Comparison of ENCODE assay signal across 9 cellular contexts in the genomic region with DNA sequence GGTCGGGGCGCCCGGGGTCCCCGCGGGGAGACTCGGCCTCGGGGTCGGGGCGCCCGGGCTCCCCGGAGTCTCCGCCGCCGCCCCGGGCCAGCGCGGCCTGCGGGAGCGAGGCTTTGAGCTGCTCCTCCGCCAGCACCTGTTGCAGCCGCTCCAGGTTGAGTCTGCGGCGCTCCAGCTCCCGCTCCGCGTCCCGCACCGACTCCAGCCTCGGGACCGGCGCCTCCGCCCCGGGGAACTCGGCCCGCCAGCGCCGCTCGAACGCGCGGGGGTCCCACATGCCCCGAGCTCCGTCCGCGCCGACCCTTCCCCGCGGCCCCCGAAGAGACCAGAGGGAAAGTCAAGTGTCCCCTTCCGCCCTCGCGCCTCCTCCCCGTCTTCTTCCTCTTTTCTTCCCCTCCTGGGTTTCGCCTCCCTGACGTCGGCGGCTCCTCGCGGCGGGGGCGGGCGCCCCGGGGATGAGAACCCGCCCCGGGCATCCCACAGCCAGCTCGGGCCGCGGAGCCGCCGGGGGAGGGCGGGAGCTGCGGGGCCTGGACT. TPM values are rescaled to one million over a fixed set of nuclear protein-coding genes. Genes with fewer than 3 reads are reported as not detected.
DNase-seq lines count a peak whose midpoint lies in the region; ATAC-seq, FAIRE-seq and TF ChIP-seq lines count a peak whose summit lies in the region.
"Had no signal": no experiment of that assay in that cellular context is flagged by ENCODE, and none has a peak within 500 bp of the region (broad histone marks: within the 10 kb centered on the region; RNA-seq: fewer than 3 reads in every experiment).

No MANE protein-coding gene starts in this region.

- peak overlapping the region; percentile 59 to 90 for H3K4me2 ChIP-seq in H1 (ENCODE audit: insufficient read depth in 1 of 2, low read depth in 2 of 2, low read length in 2 of 2)

- TF ChIP-seq EP300 in H1 (IDR thresholded peaks at IDR 0.05; ENCODE audit: borderline replicate concordance in 1 of 2, low read depth in 2 of 2, low read length in 2 of 2): no peak

- no peak overlapping the region for H2BK12ac ChIP-seq in H1 (ENCODE audit: low read depth, low read length)

- no peaks in the 10 kb centered on the region for H3K79me1 ChIP-seq in H1 (ENCODE audit: low read depth, low read length)

- H4K5ac ChIP-seq in H1 (ENCODE audit: insufficient read length, low read depth, low read length): no peak overlapping the region

- H3K23me2 ChIP-seq in H1 (ENCODE audit: low read depth, low read length): peaks cover 3% of the 10 kb centered on the region

- no peak overlapping the region for H2BK15ac ChIP-seq in H1 (ENCODE audit: low read length)

- H3K79me2 ChIP-seq in H1 (ENCODE audit: control insufficient read depth in 1 of 2, insufficient read depth in 2 of 2, low read length in 2 of 2): peaks cover 0 to 3% of the 10 kb centered on the region in 2 experiments; a peak in 1 of 4 replicates

- no peak overlapping the region for H3K18ac ChIP-seq in H1 (ENCODE audit: extremely low read depth, low read length)

- 0 out of 2 replicates have a peak overlapping the region, but pooled peaks have one; percentile 35 for H4K8ac ChIP-seq in H1 (ENCODE audit: extremely low read depth, insufficient read depth, low read length)

- POLR2A ChIA-PET in AG04449 (lab: Yijun Ruan, JAX): no interaction called here
- POLR2A ChIA-PET in H1 (lab: Charles Lee; ENCODE audit: partially characterized antibody): no interaction called here

- intact Hi-C loops in thyroid gland (cut with DNase I): no loop called here

- H3K14ac ChIP-seq in H1 (ENCODE audit: insufficient read length): no peak overlapping the region

- H4K20me1 ChIP-seq in H1 (replicated peaks in 1 of 2; ENCODE audit: control insufficient read depth in 1 of 2, insufficient read depth in 2 of 2, low read length in 2 of 2): peaks cover 0 to 7% of the 10 kb centered on the region in 2 experiments

- H3K9ac ChIP-seq in H1 (replicated peaks in 1 of 4; ENCODE audit: extremely low read depth in 1 of 4, low read depth in 3 of 4, low read length in 3 of 4) (no peak overlapping the region), mucosa of rectum (ENCODE audit: low read depth in 1 of 2, low read length in 2 of 2) (peak overlapping the region; percentile 77 to 87)

- peaks cover 0 to 11% (median 0%) of the 10 kb centered on the region in 4 experiments; a peak in 1 of 8 replicates for H3K36me3 ChIP-seq in H1 (ENCODE audit: control insufficient read depth in 2 of 4, insufficient read depth in 4 of 4, low read length in 3 of 4)
- peaks cover 8% of the 10 kb centered on the region in 2 donors for H3K36me3 ChIP-seq in mucosa of rectum (ENCODE audit: control insufficient read depth in 2 of 2, insufficient read depth in 2 of 2, low read length in 2 of 2)
- no peaks in the 10 kb centered on the region for H3K36me3 ChIP-seq in thyroid gland

- no peak overlapping the region for H2AK5ac ChIP-seq in H1 (ENCODE audit: low read depth, low read length)

- no peak overlapping the region for H2BK120ac ChIP-seq in H1 (replicated peaks; ENCODE audit: low read depth, low read length)

- H3K9me3 ChIP-seq in H1 (ENCODE audit: insufficient read depth in 2 of 2, low read depth in 1 of 2, low read length in 1 of 2) (peaks cover 0 to 3% of the 10 kb centered on the region in 2 experiments; a peak in 1 of 4 replicates), mucosa of rectum (ENCODE audit: control insufficient read depth in 2 of 2, low read length in 2 of 2) (no peaks in the 10 kb centered on the region), thyroid gland (no peaks in the 10 kb centered on the region)

- H3K27ac ChIP-seq in HL-60 (replicated peaks): peak overlapping the region; percentile 62
- no peak overlapping the region for H3K27ac ChIP-seq in H1 (ENCODE audit: low read depth, low read length)
- peak overlapping the region; percentile 82 to 85 for H3K27ac ChIP-seq in mucosa of rectum (ENCODE audit: low read depth in 2 of 2, low read length in 2 of 2)
- H3K27ac ChIP-seq in thyroid gland: no peak overlapping the region

- no peak overlapping the region for H3K23ac ChIP-seq in H1 (ENCODE audit: insufficient read length)

- peaks cover 0 to 4% (median 0%) of the 10 kb centered on the region in 4 experiments; a peak in 3 of 7 replicates for H3K4me1 ChIP-seq in H1 (replicated peaks in 1 of 4; ENCODE audit: control insufficient read depth in 3 of 4, insufficient read depth in 4 of 4, low read length in 3 of 4)
- H3K4me1 ChIP-seq in mucosa of rectum (ENCODE audit: control insufficient read depth in 2 of 2, insufficient read depth in 2 of 2, low read length in 2 of 2): peaks cover 10 to 24% of the 10 kb centered on the region in 2 donors
- peaks cover 7 to 24% of the 10 kb centered on the region in 2 donors for H3K4me1 ChIP-seq in thyroid gland

- H3K56ac ChIP-seq in H1 (replicated peaks; ENCODE audit: insufficient read length, low read depth, low read length): no peak overlapping the region

- in situ Hi-C loops in GM18951 (cut with MboI; ENCODE audit: low sequenced_read_pairs, unreplicated experiment): no loop called here

- H3K4ac ChIP-seq in H1 (replicated peaks; ENCODE audit: insufficient read length, low read depth, low read length): no peak overlapping the region

- H3K4me3 ChIP-seq in AG04449 (ENCODE audit: low read depth, low read length) (peak overlapping the region; percentile 32), HL-60 (replicated peaks; ENCODE audit: insufficient read depth, low read length) (peak overlapping the region; percentile 60), H1 (ENCODE audit: extremely low read depth in 1 of 4, insufficient read depth in 2 of 4, low read depth in 3 of 4, low read length in 4 of 4) (peak overlapping the region; percentile 38 to 65 (median 42)), mucosa of rectum (ENCODE audit: low read length in 2 of 2) (peak overlapping the region; percentile 69 to 85), thyroid gland (replicated peaks in 1 of 3) (peak overlapping the region in 2 of 3 donors; percentile 40 to 47)

- TF ChIP-seq CTCF in AG04449 (IDR thresholded peaks at IDR 0.05; ENCODE audit: insufficient read depth, low read length, missing control alignments): no peak
- TF ChIP-seq CTCF in HL-60 (IDR thresholded peaks at IDR 0.05; ENCODE audit: insufficient read depth, low read length): no peak
- TF ChIP-seq CTCF in H1 (IDR thresholded peaks at IDR 0.05; ENCODE audit: control extremely low read depth in 1 of 3, insufficient read depth in 1 of 3, low read depth in 1 of 3, low read length in 3 of 3): no peak
- no peak for TF ChIP-seq CTCF in thyroid gland (IDR thresholded peaks at IDR 0.05)

- H4K91ac ChIP-seq in H1 (replicated peaks; ENCODE audit: insufficient read length, low read length): no peak overlapping the region

- FAIRE-seq in H1 (lab: Jason Lieb, UNC): no peak

- H3K27me3 ChIP-seq in HL-60 (ENCODE audit: insufficient read depth, poor library complexity, severe bottlenecking) (no peaks in the 10 kb centered on the region), H1 (replicated peaks in 1 of 4; ENCODE audit: control insufficient read depth in 3 of 4, extremely low read depth in 1 of 4, insufficient read depth in 3 of 4, low read length in 3 of 4) (peaks cover 47 to 61% (median 57%) of the 10 kb centered on the region in 4 experiments), mucosa of rectum (ENCODE audit: control insufficient read depth in 2 of 2, insufficient read depth in 2 of 2, low read length in 2 of 2) (peaks cover 0 to 2% of the 10 kb centered on the region in 2 donors), thyroid gland (peaks cover 18% of the 10 kb centered on the region)

- H2BK5ac ChIP-seq in H1 (ENCODE audit: low read depth, low read length): no peak overlapping the region

- TF ChIP-seq RAD21 in H1 (IDR thresholded peaks at IDR 0.05 in 1 of 2, conservative IDR thresholded peaks at IDR 0.05 in 1 of 2; ENCODE audit: low read depth in 2 of 2, low read length in 2 of 2): no peak

- no peak overlapping the region; the same call in 1 of the 2 replicates for H2AFZ ChIP-seq in H1 (ENCODE audit: low read length)

- CTCF ChIA-PET in AG04449 (lab: Yijun Ruan, JAX): interaction anchor here (0.9 to 1.8 kb wide), 4 partner anchors 15 to 107 kb away, joined by 3 to 5 read pairs (median 4); no protein-coding TSS in a partner anchor
- CTCF ChIA-PET in H1 (lab: Charles Lee; ENCODE audit: partially characterized antibody): interaction anchor here (1.2 kb wide), 1 partner anchor 22 kb away, joined by 3 read pairs; no protein-coding TSS in a partner anchor

- TF ChIP-seq POLR2A in GM18951 (IDR thresholded peaks at IDR 0.05; ENCODE audit: extremely low read depth, insufficient read depth, insufficient read length): peak; percentile 87
- no peak for TF ChIP-seq POLR2A in H1 (IDR thresholded peaks at IDR 0.05; ENCODE audit: control extremely low read depth in 1 of 2, low read depth in 2 of 2, low read length in 2 of 2)
- TF ChIP-seq POLR2A in thyroid gland (IDR thresholded peaks at IDR 0.05): peak in 1 of 2 donors; percentile 21

- peak; percentile 29 to 52 for ATAC-seq in activated CD4-positive, CD25-positive, alpha-beta regulatory T cell treated with anti-CD3 and anti-CD28 coated beads, Interleukin-2, amount 50 U/mL, for 24 hours

- no peak overlapping the region for H2BK20ac ChIP-seq in H1 (ENCODE audit: low read length)

- DNase-seq in AG04449 (ENCODE audit: low read depth, low spot score) (no peak), HL-60 (ENCODE audit: low read depth in 1 of 2, low spot score in 1 of 2) (peak; percentile 41 to 81), H1 (ENCODE audit: low read depth in 1 of 2, low spot score in 2 of 2) (peak in 1 of 2 experiments; percentile 66), thyroid gland (peak; percentile 28), NCI-H187 treated with DMSO at 0.1 percent for 48 hours (lab: John Stamatoyannopoulos, UW) (no peak)

- 2% methylated on average over 36 of the region's 72 CpGs; no CpG with 5 or more reads in 1 of the 2 experiments for WGBS in H1 (ENCODE audit: extremely low coverage in 1 of 2, insufficient coverage in 1 of 2, insufficient read length in 1 of 2, insufficient replicate concordance in 2 of 2, low coverage in 1 of 2, low lambda C conversion rate in 2 of 2, missing lambda C conversion rate in 1 of 2), 2 experiments
- 0% methylated on average over 1 to 14 of the region's 72 CpGs for WGBS in thyroid gland, 2 donors

RNA-seq across cellular contexts. Expression of gene BHLHA9, which starts 40.8 kb away (rescaled TPM):
- 0.34 TPM in 1 of 2 replicates, not detected in the other for total RNA-seq in H1 (2021; fragmentation: NEBNext Ultra II Directional; extraction: Animal tissue kit (Norgen Biotek cat#: 25700))
- 0.29 and 0.36 TPM in 2 replicates for polyA plus RNA-seq in H1 (2011; rRNA removed)
- 0.67 TPM for polyA plus RNA-seq in H1 (2011; cell fraction: cytosol; rRNA removed)
- 0.76 TPM for polyA plus RNA-seq in H1 (2011; cell fraction: nucleus; rRNA removed)
- 0.25 to 0.66 TPM (median 0.49 TPM) in 4 replicates for polyA plus RNA-seq in H1 (2012, experiment 1 of 2)
- not detected for polyA plus RNA-seq in H1 (2012, experiment 2 of 2)
- 0.06 TPM for polyA plus RNA-seq in H1 (2013, experiment 1 of 2)
- polyA plus RNA-seq in H1 (2013, experiment 2 of 2): not detected
- polyA minus RNA-seq in H1 (2011; rRNA and poly(A)+ RNA removed): not detected in 2 replicates
- polyA minus RNA-seq in H1 (2011; cell fraction: cytosol; rRNA and poly(A)+ RNA removed): 1.8 TPM
- polyA minus RNA-seq in H1 (2011; cell fraction: nucleus; rRNA and poly(A)+ RNA removed): not detected
- not detected for total RNA-seq in thyroid gland
- total RNA-seq: fibroblast of lung had no signal
- polyA plus RNA-seq: fibroblast of lung had no signal

RNA-seq across cellular contexts. Expression of gene ABR, which starts 49.6 kb away (rescaled TPM):
- 41.4 and 44.8 TPM in 2 replicates for total RNA-seq in H1 (2021; fragmentation: NEBNext Ultra II Directional; extraction: Animal tissue kit (Norgen Biotek cat#: 25700))
- 47.2 and 68.0 TPM in 2 replicates for polyA plus RNA-seq in H1 (2011; rRNA removed)
- 42.5 TPM for polyA plus RNA-seq in H1 (2011; cell fraction: cytosol; rRNA removed)
- 102 TPM for polyA plus RNA-seq in H1 (2011; cell fraction: nucleus; rRNA removed)
- 25.2 to 40.6 TPM (median 35.7 TPM) in 4 replicates for polyA plus RNA-seq in H1 (2012, experiment 1 of 2)
- polyA plus RNA-seq in H1 (2012, experiment 2 of 2): 13.2 TPM
- polyA plus RNA-seq in H1 (2013, experiment 1 of 2): 21.3 TPM
- 20.9 TPM for polyA plus RNA-seq in H1 (2013, experiment 2 of 2)
- 25.8 and 37.2 TPM in 2 replicates for polyA minus RNA-seq in H1 (2011; rRNA and poly(A)+ RNA removed)
- 27.9 TPM for polyA minus RNA-seq in H1 (2011; cell fraction: cytosol; rRNA and poly(A)+ RNA removed)
- 34.7 TPM for polyA minus RNA-seq in H1 (2011; cell fraction: nucleus; rRNA and poly(A)+ RNA removed)
- total RNA-seq in thyroid gland: 10 to 100 TPM; 23.7 to 33.7 (median 31.5) TPM

RNA-seq across cellular contexts. Expression of gene TRARG1, which starts 50.0 kb away (rescaled TPM):
- total RNA-seq in H1 (2021; fragmentation: NEBNext Ultra II Directional; extraction: Animal tissue kit (Norgen Biotek cat#: 25700)): not detected in 2 replicates
- 0.08 TPM in 1 of 2 replicates, not detected in the other for polyA plus RNA-seq in H1 (2011; rRNA removed)
- 0.03 TPM for polyA plus RNA-seq in H1 (2011; cell fraction: cytosol; rRNA removed)
- 0.03 TPM for polyA plus RNA-seq in H1 (2011; cell fraction: nucleus; rRNA removed)
- polyA plus RNA-seq in H1 (2012, experiment 1 of 2): not detected in 4 replicates
- not detected for polyA plus RNA-seq in H1 (2012, experiment 2 of 2)
- not detected for polyA plus RNA-seq in H1 (2013, experiment 1 of 2)
- not detected for polyA plus RNA-seq in H1 (2013, experiment 2 of 2)
- polyA minus RNA-seq in H1 (2011; rRNA and poly(A)+ RNA removed): not detected in 2 replicates
- not detected for polyA minus RNA-seq in H1 (2011; cell fraction: cytosol; rRNA and poly(A)+ RNA removed)
- not detected for polyA minus RNA-seq in H1 (2011; cell fraction: nucleus; rRNA and poly(A)+ RNA removed)
- total RNA-seq in thyroid gland: 1 to 10 TPM in 3 of 4 donors, under 1 TPM in 1; 0.11 to 1.5 (median 1.0) TPM
- total RNA-seq: fibroblast of lung had no signal
- polyA plus RNA-seq: fibroblast of lung had no signal

Comparison
In these comparisons a context has a peak if more than half of its experiments do, and no peak if none do; other contexts are left out.
1. DNase-seq: peak in HL-60 (2 of 2) and thyroid gland (2 of 2); none in AG04449 (single experiment) and NCI-H187 treated with DMSO at 0.1 percent for 48 hours (single experiment).
2. H3K27ac ChIP-seq: peak in HL-60 (single experiment) and mucosa of rectum (2 of 2); none in H1 (single experiment) and thyroid gland (0 of 3).
3. H3K9ac ChIP-seq: peak in mucosa of rectum (2 of 2); none in H1 (0 of 4).
4. Peak in every context shown above with its lines, with median percentiles within 50 percentile points of each other: H3K4me3 ChIP-seq.